In the genomic region with DNA sequence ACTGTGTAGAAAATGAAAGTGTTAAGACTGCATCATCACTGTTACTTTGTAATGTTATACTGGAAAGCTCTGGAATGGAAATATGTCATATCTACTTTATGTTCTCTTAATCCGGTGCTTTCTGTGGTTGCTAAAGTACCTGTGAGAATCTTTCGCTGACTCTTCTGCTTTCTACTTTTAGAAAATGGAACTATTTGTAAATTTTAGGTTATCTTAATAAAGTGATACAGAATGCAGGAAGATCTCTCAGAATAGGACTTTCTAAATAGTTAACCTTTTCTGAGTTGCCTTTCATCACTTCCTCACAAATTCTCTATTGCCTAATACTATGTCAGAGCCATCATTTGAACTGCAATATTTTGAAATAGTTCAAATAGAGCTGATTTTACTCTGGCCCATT, we compare ENCODE assay signal across 11 cellular contexts.
DNase-seq lines count a peak whose midpoint lies in the region; ATAC-seq, FAIRE-seq and TF ChIP-seq lines count a peak whose summit lies in the region.
"Had no signal": no experiment of that assay in that cellular context is flagged by ENCODE, and none has a peak within 500 bp of the region (broad histone marks: within the 10 kb centered on the region; RNA-seq: fewer than 3 reads in every experiment).

No MANE protein-coding gene starts in this region.

- ATAC-seq in GM21619 (IDR thresholded peaks at IDR 0.05; ENCODE audit: unreplicated experiment) (peak; percentile 72), HG03469 (IDR thresholded peaks at IDR 0.05; ENCODE audit: unreplicated experiment) (peak; percentile 81)
- no peak for ATAC-seq in activated CD8-positive, alpha-beta memory T cell treated with anti-CD3 and anti-CD28 coated beads, Interleukin-2, amount 10 ng/mL, durations not matched to agents 7 days and 5 days

- intact Hi-C loops in activated T-helper 1 cell treated with anti-CD3 and anti-CD28 coated beads, Interleukin-12 subunit alpha, Interleukin-12 subunit beta, Interleukin-2, Interleukin-4 antibody, amounts not matched to agents 30 ng/mL and 10 ng/mL and 1 ng/mL, durations not matched to agents 14 hours and 24 hours and 36 hours (cut with micrococcal nuclease): loop anchor here (5.0 kb wide), 1 partner anchor 68 kb away; a partner anchor contains a TSS
- intact Hi-C loops in activated T-helper 2 cell treated with anti-CD3 and anti-CD28 coated beads, Interferon-gamma antibody, Interleukin-2, Interleukin-4, amounts not matched to agents 10 μg/mL and 5 μg/mL and 100 μg/mL, durations not matched to agents 14 hours and 24 hours and 36 hours (cut with micrococcal nuclease): no loop called here

- no peaks in the 10 kb centered on the region for H3K9me3 Mint-ChIP-seq in endothelial cell (ENCODE audit: unreplicated experiment)
- H3K9me3 Mint-ChIP-seq in activated CD8-positive, alpha-beta memory T cell treated with anti-CD3 and anti-CD28 coated beads, Interleukin-2, amount 10 ng/mL, durations not matched to agents 7 days and 5 days (ENCODE audit: low read depth): no peaks in the 10 kb centered on the region
- H3K9me3 Mint-ChIP-seq in activated T-helper 1 cell treated with anti-CD3 and anti-CD28 coated beads, Interleukin-12 subunit alpha, Interleukin-12 subunit beta, Interleukin-2, Interleukin-4 antibody, amounts not matched to agents 30 ng/mL and 10 ng/mL and 1 ng/mL, durations not matched to agents 14 hours and 24 hours and 36 hours: peaks cover 5% of the 10 kb centered on the region
- no peaks in the 10 kb centered on the region for H3K9me3 Mint-ChIP-seq in activated T-helper 2 cell treated with anti-CD3 and anti-CD28 coated beads, Interferon-gamma antibody, Interleukin-2, Interleukin-4, amounts not matched to agents 10 μg/mL and 5 μg/mL and 100 μg/mL, durations not matched to agents 14 hours and 24 hours and 36 hours

- H3K36me3 Mint-ChIP-seq in endothelial cell (ENCODE audit: low read depth, unreplicated experiment): peaks cover 7% of the 10 kb centered on the region
- H3K36me3 Mint-ChIP-seq in activated CD8-positive, alpha-beta memory T cell treated with anti-CD3 and anti-CD28 coated beads, Interleukin-2, amount 10 ng/mL, durations not matched to agents 7 days and 5 days: peaks cover 9% of the 10 kb centered on the region
- H3K36me3 Mint-ChIP-seq in activated T-helper 1 cell treated with anti-CD3 and anti-CD28 coated beads, Interleukin-12 subunit alpha, Interleukin-12 subunit beta, Interleukin-2, Interleukin-4 antibody, amounts not matched to agents 30 ng/mL and 10 ng/mL and 1 ng/mL, durations not matched to agents 14 hours and 24 hours and 36 hours (ENCODE audit: low read depth): peaks cover 7% of the 10 kb centered on the region
- H3K36me3 Mint-ChIP-seq in activated T-helper 2 cell treated with anti-CD3 and anti-CD28 coated beads, Interferon-gamma antibody, Interleukin-2, Interleukin-4, amounts not matched to agents 10 μg/mL and 5 μg/mL and 100 μg/mL, durations not matched to agents 14 hours and 24 hours and 36 hours (ENCODE audit: low read depth): peaks cover 7% of the 10 kb centered on the region

- H3K4me1 Mint-ChIP-seq in endothelial cell (ENCODE audit: unreplicated experiment): no peaks in the 10 kb centered on the region
- no peaks in the 10 kb centered on the region for H3K4me1 Mint-ChIP-seq in activated CD8-positive, alpha-beta memory T cell treated with anti-CD3 and anti-CD28 coated beads, Interleukin-2, amount 10 ng/mL, durations not matched to agents 7 days and 5 days
- H3K4me1 Mint-ChIP-seq in activated T-helper 1 cell treated with anti-CD3 and anti-CD28 coated beads, Interleukin-12 subunit alpha, Interleukin-12 subunit beta, Interleukin-2, Interleukin-4 antibody, amounts not matched to agents 30 ng/mL and 10 ng/mL and 1 ng/mL, durations not matched to agents 14 hours and 24 hours and 36 hours (ENCODE audit: low read depth): no peaks in the 10 kb centered on the region
- H3K4me1 Mint-ChIP-seq in activated T-helper 2 cell treated with anti-CD3 and anti-CD28 coated beads, Interferon-gamma antibody, Interleukin-2, Interleukin-4, amounts not matched to agents 10 μg/mL and 5 μg/mL and 100 μg/mL, durations not matched to agents 14 hours and 24 hours and 36 hours (ENCODE audit: low read depth): peaks cover 3% of the 10 kb centered on the region

- H3K27me3 Mint-ChIP-seq in endothelial cell (ENCODE audit: unreplicated experiment): no peaks in the 10 kb centered on the region
- no peaks in the 10 kb centered on the region for H3K27me3 Mint-ChIP-seq in activated CD8-positive, alpha-beta memory T cell treated with anti-CD3 and anti-CD28 coated beads, Interleukin-2, amount 10 ng/mL, durations not matched to agents 7 days and 5 days
- no peaks in the 10 kb centered on the region for H3K27me3 Mint-ChIP-seq in activated T-helper 1 cell treated with anti-CD3 and anti-CD28 coated beads, Interleukin-12 subunit alpha, Interleukin-12 subunit beta, Interleukin-2, Interleukin-4 antibody, amounts not matched to agents 30 ng/mL and 10 ng/mL and 1 ng/mL, durations not matched to agents 14 hours and 24 hours and 36 hours (ENCODE audit: insufficient read depth)
- no peaks in the 10 kb centered on the region for H3K27me3 Mint-ChIP-seq in activated T-helper 2 cell treated with anti-CD3 and anti-CD28 coated beads, Interferon-gamma antibody, Interleukin-2, Interleukin-4, amounts not matched to agents 10 μg/mL and 5 μg/mL and 100 μg/mL, durations not matched to agents 14 hours and 24 hours and 36 hours (ENCODE audit: low read depth)

- no peak for DNase-seq in GM18507 (ENCODE audit: extremely low spot score, insufficient read length, low read depth)
- DNase-seq in fibroblast of pulmonary artery (ENCODE audit: low read depth): peak; percentile 35
- no peak for DNase-seq in endothelial cell (ENCODE audit: low spot score)
- no peak for DNase-seq in activated CD8-positive, alpha-beta memory T cell treated with anti-CD3 and anti-CD28 coated beads, Interleukin-2, amount 10 ng/mL, durations not matched to agents 7 days and 5 days
- DNase-seq in activated T-helper 1 cell treated with anti-CD3 and anti-CD28 coated beads, Interleukin-12 subunit alpha, Interleukin-12 subunit beta, Interleukin-2, Interleukin-4 antibody, amounts not matched to agents 30 ng/mL and 10 ng/mL and 1 ng/mL, durations not matched to agents 14 hours and 24 hours and 36 hours (ENCODE audit: low spot score): no peak
- no peak for DNase-seq in activated T-helper 2 cell treated with anti-CD3 and anti-CD28 coated beads, Interferon-gamma antibody, Interleukin-2, Interleukin-4, amounts not matched to agents 10 μg/mL and 5 μg/mL and 100 μg/mL, durations not matched to agents 14 hours and 24 hours and 36 hours (ENCODE audit: low spot score)
- DNase-seq: activated CD4-positive, alpha-beta T cell treated with anti-CD3 and anti-CD28 coated beads for 48 hours had no signal

- peak; percentile 44 for FAIRE-seq in GM18507 (lab: Jason Lieb, UNC)
- FAIRE-seq: frontal cortex had no signal

- no peak overlapping the region for H3K4me3 ChIP-seq in fibroblast of pulmonary artery (replicated peaks; ENCODE audit: low read depth, low read length)
- H3K4me3 ChIP-seq: thoracic aorta had no signal

- CTCF ChIA-PET in activated CD8-positive, alpha-beta memory T cell treated with anti-CD3 and anti-CD28 coated beads, Interleukin-2, amount 10 ng/mL, durations not matched to agents 7 days and 5 days (lab: Charles Lee): no interaction called here

- TF ChIP-seq CTCF in fibroblast of pulmonary artery (IDR thresholded peaks at IDR 0.05; ENCODE audit: low read length, missing control alignments): no peak
- TF ChIP-seq CTCF in endothelial cell (IDR thresholded peaks at IDR 0.05; ENCODE audit: unreplicated experiment): no peak

- no peak overlapping the region for H3K4me3 Mint-ChIP-seq in endothelial cell (ENCODE audit: unreplicated experiment)
- no peak overlapping the region for H3K4me3 Mint-ChIP-seq in activated CD8-positive, alpha-beta memory T cell treated with anti-CD3 and anti-CD28 coated beads, Interleukin-2, amount 10 ng/mL, durations not matched to agents 7 days and 5 days
- H3K4me3 Mint-ChIP-seq in activated T-helper 1 cell treated with anti-CD3 and anti-CD28 coated beads, Interleukin-12 subunit alpha, Interleukin-12 subunit beta, Interleukin-2, Interleukin-4 antibody, amounts not matched to agents 30 ng/mL and 10 ng/mL and 1 ng/mL, durations not matched to agents 14 hours and 24 hours and 36 hours: no peak overlapping the region
- H3K4me3 Mint-ChIP-seq in activated T-helper 2 cell treated with anti-CD3 and anti-CD28 coated beads, Interferon-gamma antibody, Interleukin-2, Interleukin-4, amounts not matched to agents 10 μg/mL and 5 μg/mL and 100 μg/mL, durations not matched to agents 14 hours and 24 hours and 36 hours (ENCODE audit: low read depth): no peak overlapping the region

- H3K27ac Mint-ChIP-seq in endothelial cell (ENCODE audit: unreplicated experiment): no peak overlapping the region
- no peak overlapping the region for H3K27ac Mint-ChIP-seq in activated CD8-positive, alpha-beta memory T cell treated with anti-CD3 and anti-CD28 coated beads, Interleukin-2, amount 10 ng/mL, durations not matched to agents 7 days and 5 days
- H3K27ac Mint-ChIP-seq in activated T-helper 1 cell treated with anti-CD3 and anti-CD28 coated beads, Interleukin-12 subunit alpha, Interleukin-12 subunit beta, Interleukin-2, Interleukin-4 antibody, amounts not matched to agents 30 ng/mL and 10 ng/mL and 1 ng/mL, durations not matched to agents 14 hours and 24 hours and 36 hours: no peak overlapping the region
- no peak overlapping the region for H3K27ac Mint-ChIP-seq in activated T-helper 2 cell treated with anti-CD3 and anti-CD28 coated beads, Interferon-gamma antibody, Interleukin-2, Interleukin-4, amounts not matched to agents 10 μg/mL and 5 μg/mL and 100 μg/mL, durations not matched to agents 14 hours and 24 hours and 36 hours
